In the genomic region with DNA sequence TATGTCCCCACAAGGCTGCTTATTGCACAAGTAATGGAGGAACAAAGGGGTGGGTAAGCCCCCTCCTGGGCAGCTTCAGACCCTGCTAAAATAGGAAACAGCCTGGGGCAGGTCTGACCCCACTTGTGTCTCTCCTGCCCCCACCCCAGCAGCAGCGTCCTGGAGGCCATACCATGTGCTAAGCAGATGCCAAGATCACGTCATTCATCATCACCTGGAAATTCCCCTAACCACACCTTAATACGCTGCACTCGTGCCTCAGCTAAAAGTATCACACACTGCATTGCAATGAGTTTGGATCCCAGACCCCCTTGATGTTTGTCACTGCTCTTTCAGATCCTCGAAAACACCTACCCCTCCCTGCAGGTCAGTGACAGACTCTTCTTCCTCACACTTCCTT, we compare ENCODE assay signal across 15 cellular contexts. TPM values are rescaled to one million over a fixed set of nuclear protein-coding genes. Genes with fewer than 3 reads are reported as not detected.
A peak's percentile ranks its signal among the peaks of the same experiment; 100 is the strongest.
DNase-seq lines count a peak whose midpoint lies in the region; ATAC-seq, FAIRE-seq and TF ChIP-seq lines count a peak whose summit lies in the region.
"Had no signal": no experiment of that assay in that cellular context is flagged by ENCODE, and none has a peak within 500 bp of the region (broad histone marks: within the 10 kb centered on the region; RNA-seq: fewer than 3 reads in every experiment).

No MANE protein-coding gene starts in this region.

- peak; percentile 65 for DNase-seq in activated effector memory CD4-positive, alpha-beta T cell treated with anti-CD3 and anti-CD28 coated beads, Interleukin-2, amount 50 U/mL, for 16 hours
- DNase-seq in activated effector memory CD4-positive, alpha-beta T cell treated with Interleukin-2 at 50 U/mL for 16 hours: no peak
- peak; percentile 63 for DNase-seq in bronchial epithelial cell (ENCODE audit: low read depth)
- peak; percentile 42 for DNase-seq in stimulated activated naive B cell treated with anti-CD40 and anti-IgM and Interleukin-4, amounts not matched to agents 10 μg/mL and 1 μg/mL and 100 μg/mL, for 72 hours
- no peak for DNase-seq in NCI-H2227 treated with DMSO at 0.1 percent for 48 hours (lab: John Stamatoyannopoulos, UW)
- DNase-seq in HuH-7 (ENCODE audit: low spot score): no peak
- DNase-seq in H4 (ENCODE audit: low spot score): no peak
- DNase-seq: activated CD4-positive, alpha-beta T cell treated with anti-CD3 and anti-CD28 coated beads for 4 hours; tibial artery had no signal

- peaks cover 0 to 3% of the 10 kb centered on the region in 2 donors for H3K36me3 Mint-ChIP-seq in stimulated activated naive B cell treated with anti-CD40 and anti-IgM and Interleukin-4, amounts not matched to agents 10 μg/mL and 1 μg/mL and 100 μg/mL, for 72 hours
- H3K36me3 Mint-ChIP-seq: mesothelial cell of epicardium had no signal

- peak overlapping the region; percentile 92 for H3K27ac Mint-ChIP-seq in stimulated activated naive B cell treated with anti-CD40 and anti-IgM and Interleukin-4, amounts not matched to agents 10 μg/mL and 1 μg/mL and 100 μg/mL, for 72 hours
- H3K27ac Mint-ChIP-seq: mesothelial cell of epicardium, progenitor cell of endocrine pancreas had no signal

- no peaks in the 10 kb centered on the region for H3K36me3 ChIP-seq in bronchial epithelial cell (ENCODE audit: control insufficient read depth, insufficient read depth, low read length)
- H3K36me3 ChIP-seq: tibial artery had no signal

- H3K9me3 Mint-ChIP-seq in stimulated activated naive B cell treated with anti-CD40 and anti-IgM and Interleukin-4, amounts not matched to agents 10 μg/mL and 1 μg/mL and 100 μg/mL, for 72 hours: peaks cover 0 to 4% of the 10 kb centered on the region in 2 donors

- H3K4me1 Mint-ChIP-seq in stimulated activated naive B cell treated with anti-CD40 and anti-IgM and Interleukin-4, amounts not matched to agents 10 μg/mL and 1 μg/mL and 100 μg/mL, for 72 hours: peaks cover 17 to 19% of the 10 kb centered on the region in 2 donors

- no peak for FAIRE-seq in bronchial epithelial cell (lab: Jason Lieb, UNC)
- FAIRE-seq: endometrium had no signal

- ATAC-seq in HG03460 (IDR thresholded peaks at IDR 0.05; ENCODE audit: unreplicated experiment): peak; percentile 50
- ATAC-seq in stimulated activated naive B cell treated with anti-CD40 and anti-IgM and Interleukin-4, amounts not matched to agents 10 μg/mL and 1 μg/mL and 100 μg/mL, for 72 hours (replicated peaks): peak; percentile 95 to 96

- no peak overlapping the region for H3K4me3 ChIP-seq in bronchial epithelial cell (ENCODE audit: low read depth, low read length)
- H3K4me3 ChIP-seq: tibial artery had no signal

- no peak for TF ChIP-seq CTCF in bronchial epithelial cell (IDR thresholded peaks at IDR 0.05; ENCODE audit: insufficient read depth, low read length, severe bottlenecking)

- no peaks in the 10 kb centered on the region for H3K27me3 ChIP-seq in bronchial epithelial cell (ENCODE audit: control insufficient read depth, insufficient read depth, low read length)

- peak overlapping the region; percentile 38 to 45 for H3K4me3 Mint-ChIP-seq in stimulated activated naive B cell treated with anti-CD40 and anti-IgM and Interleukin-4, amounts not matched to agents 10 μg/mL and 1 μg/mL and 100 μg/mL, for 72 hours
- H3K4me3 Mint-ChIP-seq: mesothelial cell of epicardium had no signal

- H3K27me3 Mint-ChIP-seq in stimulated activated naive B cell treated with anti-CD40 and anti-IgM and Interleukin-4, amounts not matched to agents 10 μg/mL and 1 μg/mL and 100 μg/mL, for 72 hours: peaks cover 0 to 9% of the 10 kb centered on the region in 2 donors

RNA-seq across cellular contexts. Expression of gene GGTLC2, which starts 27.8 kb away (rescaled TPM):
- not detected in 2 replicates for total RNA-seq in bronchial epithelial cell
- total RNA-seq in H4 (2014; rRNA removed; shearing (Covaris generic)): not detected in 2 replicates
- total RNA-seq: aorta, mesothelial cell of epicardium, progenitor cell of endocrine pancreas, SK-MEL-5 had no signal

RNA-seq across cellular contexts. Expression of gene PRAME, which starts 57.6 kb away (rescaled TPM):
- total RNA-seq in bronchial epithelial cell: not detected in 2 replicates
- total RNA-seq in H4 (2014; rRNA removed; shearing (Covaris generic)): 1.9 and 3.6 TPM in 2 replicates
- total RNA-seq: aorta, mesothelial cell of epicardium, progenitor cell of endocrine pancreas had no signal

Comparison
In these comparisons a context has a peak if more than half of its experiments do, and no peak if none do; other contexts are left out.
1. DNase-seq: peak in activated effector memory CD4-positive, alpha-beta T cell treated with anti-CD3 and anti-CD28 coated beads, Interleukin-2, amount 50 U/mL, for 16 hours (single experiment), bronchial epithelial cell (single experiment) and stimulated activated naive B cell treated with anti-CD40 and anti-IgM and Interleukin-4, amounts not matched to agents 10 μg/mL and 1 μg/mL and 100 μg/mL, for 72 hours (single experiment); none in activated effector memory CD4-positive, alpha-beta T cell treated with Interleukin-2 at 50 U/mL for 16 hours (single experiment), NCI-H2227 treated with DMSO at 0.1 percent for 48 hours (single experiment), HuH-7 (single experiment) and H4 (single experiment).